In genomic region chr1:67686272-67687197, GRCh38 we compare ENCODE assay signal across 8 cellular contexts. TPM values are rescaled to one million over a fixed set of nuclear protein-coding genes. Genes with fewer than 3 reads are reported as not detected.
DNase-seq lines count a peak whose midpoint lies in the region; ATAC-seq and TF ChIP-seq lines count a peak whose summit lies in the region.

No MANE protein-coding gene starts in this region.

- H3K4me3 Mint-ChIP-seq in nephron = peak overlapping the region; percentile 93 to 98 (median 94)

- H3K79me2 ChIP-seq in DOHH2 (ENCODE audit: control insufficient read depth, low read length) = peaks cover 23% of the 10 kb centered on the region

- H3K9me2 ChIP-seq in DOHH2 (replicated peaks; ENCODE audit: control insufficient read depth, low read length) = no peaks in the 10 kb centered on the region

- no peaks in the 10 kb centered on the region for H3K9me3 ChIP-seq in DOHH2 (ENCODE audit: control insufficient read depth, insufficient read depth, low read length)
- H3K9me3 ChIP-seq in KOPT-K1 (ENCODE audit: insufficient read depth, low read length, poor library complexity, severe bottlenecking) = no peaks in the 10 kb centered on the region

- H3K4me2 ChIP-seq in DOHH2 (ENCODE audit: low read length) = peak overlapping the region; percentile 86

- DNase-seq in RPMI8226 (peak; percentile 73), fibroblast of the aortic adventitia (ENCODE audit: low read depth) (peak; percentile 100), superior temporal gyrus (ENCODE audit: extremely low spot score) (peak; percentile 72)
- peak; percentile 23 for DNase-seq in activated T-helper 9 cell treated with anti-CD3 and anti-CD28 coated beads, Interleukin-2, amount 50 U/mL, for 16 hours (ENCODE audit: low read depth)

- peaks cover 8% of the 10 kb centered on the region; the same call in 1 of the 2 replicates for H4K20me1 ChIP-seq in DOHH2 (ENCODE audit: control insufficient read depth, insufficient read depth, low read depth, low read length)

- H3K27ac Mint-ChIP-seq in nephron = peak overlapping the region; percentile 98

- H3K4me3 ChIP-seq in DOHH2 (ENCODE audit: low read length) = peak overlapping the region; percentile 77
- H3K4me3 ChIP-seq in fibroblast of the aortic adventitia (ENCODE audit: low read depth, low read length) = peak overlapping the region; percentile 91

- H3K36me3 ChIP-seq in DOHH2 (ENCODE audit: control insufficient read depth, low read length) (peaks cover 43% of the 10 kb centered on the region), KOPT-K1 (ENCODE audit: insufficient read depth, low read length) (no peaks in the 10 kb centered on the region)

- H3K27me3 ChIP-seq in DOHH2 (ENCODE audit: control insufficient read depth, low read length) = no peaks in the 10 kb centered on the region

- no peaks in the 10 kb centered on the region for H3K9me3 Mint-ChIP-seq in nephron

- H3F3A ChIP-seq in DOHH2 (ENCODE audit: control insufficient read depth, insufficient read depth) = peaks cover 18% of the 10 kb centered on the region; the same call in 1 of the 2 replicates

- H3K27ac ChIP-seq in DOHH2 (ENCODE audit: low read depth, low read length) (peak overlapping the region; percentile 46), KOPT-K1 (ENCODE audit: low read depth, low read length, poor library complexity, severe bottlenecking) (peak overlapping the region; percentile 34)

- peak; percentile 23 for TF ChIP-seq CTCF in DOHH2 (IDR thresholded peaks at IDR 0.05; ENCODE audit: low read depth, low read length, poor library complexity, severe bottlenecking)
- TF ChIP-seq CTCF in fibroblast of the aortic adventitia (IDR thresholded peaks at IDR 0.05; ENCODE audit: insufficient read depth, low read length) = no peak
- TF ChIP-seq CTCF in nephron (IDR thresholded peaks at IDR 0.05; ENCODE audit: unreplicated experiment in 3 of 3) = no peak

- peaks cover 30% of the 10 kb centered on the region for H3K4me1 Mint-ChIP-seq in nephron

- peaks cover 32% of the 10 kb centered on the region for H3K36me3 Mint-ChIP-seq in nephron (ENCODE audit: low read depth)

- peaks cover 3% of the 10 kb centered on the region for H3K27me3 Mint-ChIP-seq in nephron (ENCODE audit: low read depth)

- H3K4me1 ChIP-seq in DOHH2 (ENCODE audit: control insufficient read depth, low read length) = peaks cover 17% of the 10 kb centered on the region

- ATAC-seq in GM21825 (IDR thresholded peaks at IDR 0.05; ENCODE audit: unreplicated experiment) = peak; percentile 25

RNA-seq across cellular contexts. Expression of gene GADD45A, which starts 1.5 kb away (rescaled TPM):
- 40.9 and 145 TPM in 2 replicates for total RNA-seq in fibroblast of the aortic adventitia (ENCODE audit: low replicate concordance)

Comparison
In these comparisons a context has a peak if more than half of its experiments do, and no peak if none do; other contexts are left out.
1. Peak in every context shown above with its lines: DNase-seq, ATAC-seq, H3K4me3 ChIP-seq and H3K27ac ChIP-seq.
2. DNase-seq: peak in every context shown above with its lines; median percentile 100 in fibroblast of the aortic adventitia; 73 in RPMI8226; 72 in superior temporal gyrus; 23 in activated T-helper 9 cell treated with anti-CD3 and anti-CD28 coated beads, Interleukin-2, amount 50 U/mL, for 16 hours.